1 cellular context compared by ENCODE assay signal in the genomic region with DNA sequence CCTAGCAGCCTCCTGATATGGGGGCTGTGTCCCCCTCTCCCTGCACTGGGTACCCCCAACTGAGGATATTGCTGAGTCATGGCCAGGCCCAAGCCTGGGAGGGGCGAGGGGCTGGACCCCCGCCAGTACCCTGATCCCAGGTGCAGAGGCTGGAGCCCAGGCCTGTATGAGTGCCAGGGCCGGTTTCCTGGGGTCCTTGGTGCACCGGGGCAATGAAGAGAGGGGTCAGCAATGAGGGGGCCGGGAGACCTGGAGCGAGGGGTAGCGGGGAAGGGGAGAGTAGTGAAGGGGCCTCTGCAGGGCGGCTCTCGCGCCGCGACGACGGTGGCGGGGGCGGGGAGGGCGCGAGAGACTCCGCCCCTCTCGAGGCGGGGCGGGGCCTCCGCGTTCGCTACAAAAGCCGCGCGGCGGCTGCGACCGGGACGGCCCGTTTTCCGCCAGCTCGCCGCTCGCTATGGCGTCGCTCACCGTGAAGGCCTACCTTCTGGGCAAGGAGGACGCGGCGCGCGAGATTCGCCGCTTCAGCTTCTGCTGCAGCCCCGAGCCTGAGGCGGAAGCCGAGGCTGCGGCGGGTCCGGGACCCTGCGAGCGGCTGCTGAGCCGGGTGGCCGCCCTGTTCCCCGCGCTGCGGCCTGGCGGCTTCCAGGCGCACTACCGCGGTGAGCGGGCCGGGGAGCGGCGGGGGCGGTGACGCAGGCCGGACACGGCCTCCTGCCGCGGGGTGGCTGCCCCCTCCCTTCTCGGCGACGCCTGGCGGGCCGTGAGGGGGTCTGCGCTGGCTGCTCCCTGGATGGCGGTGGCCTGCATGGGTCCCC.
TF ChIP-seq lines count a peak whose summit lies in the region.

A gene (plus strand): TSS at position 423 of the 815 bp plus-strand sequence. CDS start 32 bp downstream, at position 455.

TF ChIP-seq in WTC11, 78 proteins besides CTCF, POLR2A, EP300 and RAD21 (continued from another document):
- TF ChIP-seq, protein P1, sequence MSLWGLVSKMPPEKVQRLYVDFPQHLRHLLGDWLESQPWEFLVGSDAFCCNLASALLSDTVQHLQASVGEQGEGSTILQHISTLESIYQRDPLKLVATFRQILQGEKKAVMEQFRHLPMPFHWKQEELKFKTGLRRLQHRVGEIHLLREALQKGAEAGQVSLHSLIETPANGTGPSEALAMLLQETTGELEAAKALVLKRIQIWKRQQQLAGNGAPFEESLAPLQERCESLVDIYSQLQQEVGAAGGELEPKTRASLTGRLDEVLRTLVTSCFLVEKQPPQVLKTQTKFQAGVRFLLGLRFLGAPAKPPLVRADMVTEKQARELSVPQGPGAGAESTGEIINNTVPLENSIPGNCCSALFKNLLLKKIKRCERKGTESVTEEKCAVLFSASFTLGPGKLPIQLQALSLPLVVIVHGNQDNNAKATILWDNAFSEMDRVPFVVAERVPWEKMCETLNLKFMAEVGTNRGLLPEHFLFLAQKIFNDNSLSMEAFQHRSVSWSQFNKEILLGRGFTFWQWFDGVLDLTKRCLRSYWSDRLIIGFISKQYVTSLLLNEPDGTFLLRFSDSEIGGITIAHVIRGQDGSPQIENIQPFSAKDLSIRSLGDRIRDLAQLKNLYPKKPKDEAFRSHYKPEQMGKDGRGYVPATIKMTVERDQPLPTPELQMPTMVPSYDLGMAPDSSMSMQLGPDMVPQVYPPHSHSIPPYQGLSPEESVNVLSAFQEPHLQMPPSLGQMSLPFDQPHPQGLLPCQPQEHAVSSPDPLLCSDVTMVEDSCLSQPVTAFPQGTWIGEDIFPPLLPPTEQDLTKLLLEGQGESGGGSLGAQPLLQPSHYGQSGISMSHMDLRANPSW (CRISPR knock-in tag; conservative IDR thresholded peaks at IDR 0.05; ENCODE audit: low read depth) = no peak
- TF ChIP-seq, protein P2, sequence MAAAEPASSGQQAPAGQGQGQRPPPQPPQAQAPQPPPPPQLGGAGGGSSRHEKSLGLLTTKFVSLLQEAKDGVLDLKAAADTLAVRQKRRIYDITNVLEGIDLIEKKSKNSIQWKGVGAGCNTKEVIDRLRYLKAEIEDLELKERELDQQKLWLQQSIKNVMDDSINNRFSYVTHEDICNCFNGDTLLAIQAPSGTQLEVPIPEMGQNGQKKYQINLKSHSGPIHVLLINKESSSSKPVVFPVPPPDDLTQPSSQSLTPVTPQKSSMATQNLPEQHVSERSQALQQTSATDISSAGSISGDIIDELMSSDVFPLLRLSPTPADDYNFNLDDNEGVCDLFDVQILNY (CRISPR knock-in tag; IDR thresholded peaks at IDR 0.05) = peak; percentile 77
- TF ChIP-seq, protein P3, sequence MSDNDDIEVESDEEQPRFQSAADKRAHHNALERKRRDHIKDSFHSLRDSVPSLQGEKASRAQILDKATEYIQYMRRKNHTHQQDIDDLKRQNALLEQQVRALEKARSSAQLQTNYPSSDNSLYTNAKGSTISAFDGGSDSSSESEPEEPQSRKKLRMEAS (CRISPR knock-in tag; IDR thresholded peaks at IDR 0.05) = no peak; the same call in 1 of the 2 replicates
- TF ChIP-seq, protein P4, sequence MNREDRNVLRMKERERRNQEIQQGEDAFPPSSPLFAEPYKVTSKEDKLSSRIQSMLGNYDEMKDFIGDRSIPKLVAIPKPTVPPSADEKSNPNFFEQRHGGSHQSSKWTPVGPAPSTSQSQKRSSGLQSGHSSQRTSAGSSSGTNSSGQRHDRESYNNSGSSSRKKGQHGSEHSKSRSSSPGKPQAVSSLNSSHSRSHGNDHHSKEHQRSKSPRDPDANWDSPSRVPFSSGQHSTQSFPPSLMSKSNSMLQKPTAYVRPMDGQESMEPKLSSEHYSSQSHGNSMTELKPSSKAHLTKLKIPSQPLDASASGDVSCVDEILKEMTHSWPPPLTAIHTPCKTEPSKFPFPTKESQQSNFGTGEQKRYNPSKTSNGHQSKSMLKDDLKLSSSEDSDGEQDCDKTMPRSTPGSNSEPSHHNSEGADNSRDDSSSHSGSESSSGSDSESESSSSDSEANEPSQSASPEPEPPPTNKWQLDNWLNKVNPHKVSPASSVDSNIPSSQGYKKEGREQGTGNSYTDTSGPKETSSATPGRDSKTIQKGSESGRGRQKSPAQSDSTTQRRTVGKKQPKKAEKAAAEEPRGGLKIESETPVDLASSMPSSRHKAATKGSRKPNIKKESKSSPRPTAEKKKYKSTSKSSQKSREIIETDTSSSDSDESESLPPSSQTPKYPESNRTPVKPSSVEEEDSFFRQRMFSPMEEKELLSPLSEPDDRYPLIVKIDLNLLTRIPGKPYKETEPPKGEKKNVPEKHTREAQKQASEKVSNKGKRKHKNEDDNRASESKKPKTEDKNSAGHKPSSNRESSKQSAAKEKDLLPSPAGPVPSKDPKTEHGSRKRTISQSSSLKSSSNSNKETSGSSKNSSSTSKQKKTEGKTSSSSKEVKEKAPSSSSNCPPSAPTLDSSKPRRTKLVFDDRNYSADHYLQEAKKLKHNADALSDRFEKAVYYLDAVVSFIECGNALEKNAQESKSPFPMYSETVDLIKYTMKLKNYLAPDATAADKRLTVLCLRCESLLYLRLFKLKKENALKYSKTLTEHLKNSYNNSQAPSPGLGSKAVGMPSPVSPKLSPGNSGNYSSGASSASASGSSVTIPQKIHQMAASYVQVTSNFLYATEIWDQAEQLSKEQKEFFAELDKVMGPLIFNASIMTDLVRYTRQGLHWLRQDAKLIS (CRISPR knock-in tag; IDR thresholded peaks at IDR 0.05; ENCODE audit: borderline replicate concordance) = no peak
- TF ChIP-seq NR1H2 (CRISPR knock-in tag; IDR thresholded peaks at IDR 0.05) = no peak
- TF ChIP-seq IRF2 (CRISPR knock-in tag; IDR thresholded peaks at IDR 0.05; ENCODE audit: borderline replicate concordance, low read depth) = no peak
- TF ChIP-seq SMAD3 (CRISPR knock-in tag; IDR thresholded peaks at IDR 0.05; ENCODE audit: borderline replicate concordance) = peak; percentile 6; the same call in 1 of the 2 replicates
- TF ChIP-seq SP1 (CRISPR knock-in tag; conservative IDR thresholded peaks at IDR 0.05) = peak; percentile 77
- TF ChIP-seq ELF4 (CRISPR knock-in tag; IDR thresholded peaks at IDR 0.05; ENCODE audit: low read depth) = no peak
- no peak for TF ChIP-seq NFATC4 (CRISPR knock-in tag; IDR thresholded peaks at IDR 0.05)
- peak; percentile 76; the same call in 1 of the 2 replicates for TF ChIP-seq TP53 (CRISPR knock-in tag; IDR thresholded peaks at IDR 0.05)
- TF ChIP-seq, protein P5, sequence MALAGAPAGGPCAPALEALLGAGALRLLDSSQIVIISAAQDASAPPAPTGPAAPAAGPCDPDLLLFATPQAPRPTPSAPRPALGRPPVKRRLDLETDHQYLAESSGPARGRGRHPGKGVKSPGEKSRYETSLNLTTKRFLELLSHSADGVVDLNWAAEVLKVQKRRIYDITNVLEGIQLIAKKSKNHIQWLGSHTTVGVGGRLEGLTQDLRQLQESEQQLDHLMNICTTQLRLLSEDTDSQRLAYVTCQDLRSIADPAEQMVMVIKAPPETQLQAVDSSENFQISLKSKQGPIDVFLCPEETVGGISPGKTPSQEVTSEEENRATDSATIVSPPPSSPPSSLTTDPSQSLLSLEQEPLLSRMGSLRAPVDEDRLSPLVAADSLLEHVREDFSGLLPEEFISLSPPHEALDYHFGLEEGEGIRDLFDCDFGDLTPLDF (CRISPR knock-in tag; IDR thresholded peaks at IDR 0.05) = no peak
- TF ChIP-seq NR2C2 (CRISPR knock-in tag; IDR thresholded peaks at IDR 0.05) = no peak
- TF ChIP-seq NR3C1 (CRISPR knock-in tag; conservative IDR thresholded peaks at IDR 0.05; ENCODE audit: low read depth) = peak; percentile 82; the same call in 1 of the 2 replicates
- TF ChIP-seq RELA (CRISPR knock-in tag; IDR thresholded peaks at IDR 0.05; ENCODE audit: borderline replicate concordance) = no peak
- no peak for TF ChIP-seq ZNF396 (CRISPR knock-in tag; IDR thresholded peaks at IDR 0.05; ENCODE audit: borderline replicate concordance)
- TF ChIP-seq RORB (CRISPR knock-in tag; IDR thresholded peaks at IDR 0.05) = no peak
- TF ChIP-seq SOX15 (CRISPR knock-in tag; IDR thresholded peaks at IDR 0.05) = no peak
- 0 out of 2 replicates have a peak, but pooled peaks have one; percentile 58 for TF ChIP-seq ESRRA (CRISPR knock-in tag; IDR thresholded peaks at IDR 0.05; ENCODE audit: borderline replicate concordance)
- TF ChIP-seq ZNF138 (CRISPR knock-in tag; conservative IDR thresholded peaks at IDR 0.05) = peak; percentile 69; the same call in 1 of the 2 replicates
- no peak for TF ChIP-seq HMGA2 (CRISPR knock-in tag; IDR thresholded peaks at IDR 0.05)
